Comparison of ENCODE assay signal across 14 cellular contexts in the genomic region with DNA sequence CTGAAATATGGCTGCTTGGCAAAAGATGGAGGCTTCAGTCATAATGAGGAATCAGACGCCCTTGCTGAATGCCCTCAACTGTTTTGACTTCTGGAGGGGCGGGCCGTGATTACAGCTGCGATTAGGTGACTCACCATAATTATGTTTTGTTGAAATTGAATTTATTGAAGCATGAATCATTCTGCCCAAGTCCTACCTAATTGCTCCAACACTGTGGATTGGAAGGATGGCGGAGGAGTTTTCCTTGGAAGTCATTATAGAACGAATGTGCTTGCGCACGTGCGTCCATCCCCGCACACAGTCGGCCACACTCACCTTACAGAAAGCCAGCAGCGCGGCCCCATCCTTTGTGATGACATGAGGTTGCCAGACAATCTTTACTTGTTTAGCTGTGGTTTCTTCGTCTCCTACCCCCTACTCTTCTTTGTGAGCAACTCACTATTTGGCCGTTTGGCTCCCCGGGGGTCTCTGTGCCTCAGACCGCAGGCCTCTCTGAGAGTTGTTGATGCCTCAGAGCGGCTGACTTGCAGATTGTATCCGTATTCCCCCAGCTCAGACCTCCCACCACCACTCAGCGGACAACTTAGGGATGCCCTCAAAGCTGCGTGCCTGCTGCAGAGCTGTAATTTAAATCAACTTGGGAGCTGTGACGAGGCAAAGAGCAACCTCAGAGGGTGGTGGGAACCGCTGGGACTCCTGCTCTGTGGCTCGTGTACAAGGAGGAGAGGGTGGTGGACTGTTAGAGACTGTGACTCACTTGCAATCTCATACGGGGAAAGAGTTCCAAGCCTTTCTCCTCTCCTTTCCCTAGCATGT.
A peak's percentile ranks its signal among the peaks of the same experiment; 100 is the strongest.
DNase-seq lines count a peak whose midpoint lies in the region; ATAC-seq, FAIRE-seq and TF ChIP-seq lines count a peak whose summit lies in the region.
"Had no signal": no experiment of that assay in that cellular context is flagged by ENCODE, and none has a peak within 500 bp of the region (broad histone marks: within the 10 kb centered on the region; RNA-seq: fewer than 3 reads in every experiment).

No MANE protein-coding gene starts in this region.

- TF ChIP-seq POLR2A in HepG2 (IDR thresholded peaks at IDR 0.05; ENCODE audit: insufficient read depth in 1 of 2, low read depth in 2 of 2, low read length in 2 of 2): no peak
- TF ChIP-seq POLR2A in Peyer's patch (IDR thresholded peaks at IDR 0.05): no peak
- TF ChIP-seq POLR2A in spleen (IDR thresholded peaks at IDR 0.05): no peak

- H3K36me3 ChIP-seq in GM23248 (ENCODE audit: low read depth) (no peaks in the 10 kb centered on the region), mammary epithelial cell (ENCODE audit: insufficient read depth, low read length) (no peaks in the 10 kb centered on the region), HepG2 (replicated peaks in 1 of 2; ENCODE audit: control insufficient read depth in 1 of 2, insufficient read depth in 2 of 2, low read length in 2 of 2) (no peaks in the 10 kb centered on the region), Peyer's patch (no peaks in the 10 kb centered on the region), spleen (no peaks in the 10 kb centered on the region)
- H3K36me3 ChIP-seq: ovary had no signal

- in situ Hi-C loops in GM23248 (cut with MboI) (no loop called here), mammary epithelial cell (cut with MboI; ENCODE audit: low sequenced_read_pairs in 2 of 2) (no loop called here), HepG2 (cut with HindIII; ENCODE audit: extremely low pct_ligation_motif_present, low pct_unique_long_range_greater_than_20kb) (no loop called here)

- H3K9ac ChIP-seq in GM23248: no peak overlapping the region
- no peak overlapping the region for H3K9ac ChIP-seq in mammary epithelial cell (ENCODE audit: insufficient read depth, low read length)
- H3K9ac ChIP-seq in HepG2 (ENCODE audit: insufficient read depth, low read depth, low read length): no peak overlapping the region

- POLR2A ChIA-PET in HepG2 (lab: Yijun Ruan, JAX): no interaction called here

- peak overlapping the region; percentile 0 for H3K4me2 ChIP-seq in GM23248 (ENCODE audit: unreplicated experiment)
- no peak overlapping the region for H3K4me2 ChIP-seq in mammary epithelial cell (ENCODE audit: insufficient read depth, low read depth, low read length)
- H3K4me2 ChIP-seq in HepG2 (ENCODE audit: low read depth, low read length): no peak overlapping the region

- dilution Hi-C loops in mammary epithelial cell (cut with HindIII; ENCODE audit: low sequenced_read_pairs): no loop called here

- 49 to 50% methylated on average over 25 of the region's 25 CpGs for WGBS in GM23248 (ENCODE audit: low coverage in 1 of 2, low lambda C conversion rate in 2 of 2, missing lambda C conversion rate in 2 of 2), 2 experiments
- WGBS in mammary epithelial cell (ENCODE audit: low coverage, missing lambda C conversion rate): 84% methylated on average over 22 of the region's 25 CpGs
- WGBS in HepG2 (ENCODE audit: low lambda C conversion rate): 40% methylated on average over 25 of the region's 25 CpGs
- WGBS in spleen, 5 donors: 87 to 90% (median 87%) methylated on average over 23 to 25 of the region's 25 CpGs

- peaks cover 10% of the 10 kb centered on the region; the same call in 1 of the 2 replicates for H3K4me1 ChIP-seq in GM23248 (ENCODE audit: insufficient read depth)
- H3K4me1 ChIP-seq in mammary epithelial cell (ENCODE audit: insufficient read depth, low read length): no peaks in the 10 kb centered on the region
- no peaks in the 10 kb centered on the region for H3K4me1 ChIP-seq in HepG2 (ENCODE audit: insufficient read depth, low read length)
- H3K4me1 ChIP-seq in Peyer's patch: no peaks in the 10 kb centered on the region
- no peaks in the 10 kb centered on the region for H3K4me1 ChIP-seq in spleen

- no TSS peak for BruUV-seq in mammary epithelial cell (replicated peaks; lab: Mats Ljungman, UMichigan)
- BruUV-seq in HepG2 (replicated peaks; lab: Mats Ljungman, UMichigan): no TSS peak

- H3K27me3 ChIP-seq in GM23248 (replicated peaks; ENCODE audit: insufficient read depth) (no peaks in the 10 kb centered on the region), mammary epithelial cell (ENCODE audit: insufficient read depth, low read length) (no peaks in the 10 kb centered on the region), HepG2 (ENCODE audit: control insufficient read depth in 1 of 2, insufficient read depth in 2 of 2, low read length in 2 of 2) (peaks cover 0 to 10% of the 10 kb centered on the region in 2 experiments; a peak in 2 of 5 replicates), Peyer's patch (no peaks in the 10 kb centered on the region), spleen (replicated peaks in 1 of 7) (no peaks in the 10 kb centered on the region)
- H3K27me3 ChIP-seq: ovary had no signal

- no peak overlapping the region for H3K27ac ChIP-seq in GM23248
- no peak overlapping the region for H3K27ac ChIP-seq in mammary epithelial cell (ENCODE audit: insufficient read depth, low read depth, low read length)
- H3K27ac ChIP-seq in HepG2 (ENCODE audit: extremely low read length, insufficient read depth, low read length): no peak overlapping the region
- H3K27ac ChIP-seq in Peyer's patch: no peak overlapping the region
- H3K27ac ChIP-seq in spleen: no peak overlapping the region
- H3K27ac ChIP-seq: ovary had no signal

- DNase-seq in GM23248: peak; percentile 70
- DNase-seq in NCI-H1694 treated with DMSO at 0.1 percent for 48 hours (lab: John Stamatoyannopoulos, UW): peak; percentile 45
- peak; percentile 64 for DNase-seq in mammary epithelial cell
- peak; percentile 27 for DNase-seq in renal cortical epithelial cell (ENCODE audit: low read depth)
- DNase-seq in HepG2 (ENCODE audit: low spot score): no peak
- no peak for DNase-seq in Peyer's patch
- DNase-seq in spleen: no peak
- DNase-seq: activated CD8-positive, alpha-beta memory T cell treated with anti-CD3 and anti-CD28 coated beads, Interleukin-2, amount 10 ng/mL, durations not matched to agents 7 days and 5 days; activated naive CD8-positive, alpha-beta T cell treated with anti-CD3 and anti-CD28 coated beads, Interleukin-2, amount 10 ng/mL, durations not matched to agents 7 days and 5 days; ovary; stimulated activated naive CD8-positive, alpha-beta T cell treated with anti-CD3 and anti-CD28 coated beads, Interleukin-15, Interleukin-2, amounts not matched to agents 100 U/mL and 50 U/mL, for 24 hours had no signal

- H3K9me3 ChIP-seq in GM23248 (ENCODE audit: low read depth) (no peaks in the 10 kb centered on the region), mammary epithelial cell (replicated peaks; ENCODE audit: insufficient read depth, low read length) (no peaks in the 10 kb centered on the region), HepG2 (ENCODE audit: low read length) (no peaks in the 10 kb centered on the region), Peyer's patch (no peaks in the 10 kb centered on the region), spleen (no peaks in the 10 kb centered on the region)
- H3K9me3 ChIP-seq: ovary had no signal

- H3K79me2 ChIP-seq in GM23248 (ENCODE audit: insufficient read depth) (no peaks in the 10 kb centered on the region), mammary epithelial cell (ENCODE audit: insufficient read depth, low read length) (no peaks in the 10 kb centered on the region), HepG2 (ENCODE audit: insufficient read depth, low read length) (no peaks in the 10 kb centered on the region)

- no peak for TF ChIP-seq CTCF in mammary epithelial cell (conservative IDR thresholded peaks at IDR 0.05 in 1 of 2, IDR thresholded peaks at IDR 0.05 in 1 of 2; ENCODE audit: extremely low read depth in 1 of 2, insufficient read depth in 1 of 2, low read depth in 1 of 2, low read length in 2 of 2)
- TF ChIP-seq CTCF in HepG2 (CRISPR knock-in tag; IDR thresholded peaks at IDR 0.05): no peak
- TF ChIP-seq CTCF in Peyer's patch (IDR thresholded peaks at IDR 0.05): no peak
- TF ChIP-seq CTCF in spleen (IDR thresholded peaks at IDR 0.05 in 8 of 11, conservative IDR thresholded peaks at IDR 0.05 in 3 of 11): no peak

- intact Hi-C loops in mammary epithelial cell (cut with micrococcal nuclease) (no loop called here), HepG2 (cut with micrococcal nuclease; ENCODE audit: unreplicated experiment) (no loop called here), spleen (cut with DNase I; ENCODE audit: low total_unique reads) (no loop called here)

- H2AFZ ChIP-seq in GM23248 (no peak overlapping the region; the same call in 1 of the 2 replicates), mammary epithelial cell (ENCODE audit: low read depth, low read length) (no peak overlapping the region), HepG2 (ENCODE audit: low read length) (no peak overlapping the region)

- H3K9me2 ChIP-seq in GM23248 (ENCODE audit: insufficient read depth): no peaks in the 10 kb centered on the region

- no peak for TF ChIP-seq EP300 in HepG2 (IDR thresholded peaks at IDR 0.05; ENCODE audit: low read depth in 2 of 2, low read length in 2 of 2)
- no peak for TF ChIP-seq EP300 in HepG2 (CRISPR knock-in tag; IDR thresholded peaks at IDR 0.05; ENCODE audit: borderline replicate concordance)

- CTCF ChIA-PET in mammary epithelial cell (lab: Charles Lee; ENCODE audit: low non-redundant PET) (no interaction called here), HepG2 (lab: Yijun Ruan, JAX; ENCODE audit: low intra/inter-chr PET ratio, low total read pairs) (no interaction called here)

- H3F3A ChIP-seq in GM23248 (ENCODE audit: insufficient read depth): no peaks in the 10 kb centered on the region

- H3K4me3 ChIP-seq in GM23248: no peak overlapping the region
- no peak overlapping the region for H3K4me3 ChIP-seq in mammary epithelial cell (replicated peaks in 1 of 3; ENCODE audit: insufficient read depth in 1 of 3, low read depth in 2 of 3, low read length in 3 of 3)
- no peak overlapping the region for H3K4me3 ChIP-seq in HepG2 (replicated peaks in 1 of 3; ENCODE audit: insufficient read depth in 1 of 3, low read depth in 2 of 3, low read length in 3 of 3)
- no peak overlapping the region for H3K4me3 ChIP-seq in Peyer's patch
- no peak overlapping the region for H3K4me3 ChIP-seq in spleen
- H3K4me3 ChIP-seq: lung, ovary had no signal

- ATAC-seq in HG03175 (IDR thresholded peaks at IDR 0.05; ENCODE audit: unreplicated experiment) (no peak), HepG2 (no peak)
- ATAC-seq: activated CD8-positive, alpha-beta memory T cell treated with anti-CD3 and anti-CD28 coated beads, Interleukin-2, amount 10 ng/mL, durations not matched to agents 7 days and 5 days; stimulated activated naive CD8-positive, alpha-beta T cell treated with anti-CD3 and anti-CD28 coated beads, Interleukin-15, Interleukin-2, amounts not matched to agents 100 U/mL and 50 U/mL, for 24 hours had no signal

- no peak for FAIRE-seq in HepG2 (lab: Jason Lieb, UNC)
- FAIRE-seq: GM12892 had no signal

- H4K20me1 ChIP-seq in GM23248 (ENCODE audit: insufficient read depth) (no peaks in the 10 kb centered on the region), mammary epithelial cell (ENCODE audit: insufficient read depth, low read length) (no peaks in the 10 kb centered on the region), HepG2 (ENCODE audit: insufficient read depth, low read length) (no peaks in the 10 kb centered on the region)

- TF ChIP-seq RAD21 in HepG2 (CRISPR knock-in tag; IDR thresholded peaks at IDR 0.05): no peak

TF ChIP-seq in HepG2, 621 proteins besides CTCF, POLR2A, EP300 and RAD21 (continues in another document):
- TF ChIP-seq ZC3H4 (CRISPR knock-in tag; IDR thresholded peaks at IDR 0.05; ENCODE audit: borderline replicate concordance): no peak
- TF ChIP-seq NR3C1 (CRISPR knock-in tag; IDR thresholded peaks at IDR 0.05): no peak
- TF ChIP-seq ARID2 (CRISPR knock-in tag; IDR thresholded peaks at IDR 0.05; ENCODE audit: borderline replicate concordance): no peak

Comparison
In these comparisons a context has a peak if more than half of its experiments do, and no peak if none do; other contexts are left out.
1. DNase-seq: peak in GM23248 (single experiment), NCI-H1694 treated with DMSO at 0.1 percent for 48 hours (single experiment), mammary epithelial cell (single experiment) and renal cortical epithelial cell (single experiment); none in HepG2 (single experiment), Peyer's patch (0 of 3) and spleen (single experiment).